18 cellular contexts compared by ENCODE assay signal in the genomic region with DNA sequence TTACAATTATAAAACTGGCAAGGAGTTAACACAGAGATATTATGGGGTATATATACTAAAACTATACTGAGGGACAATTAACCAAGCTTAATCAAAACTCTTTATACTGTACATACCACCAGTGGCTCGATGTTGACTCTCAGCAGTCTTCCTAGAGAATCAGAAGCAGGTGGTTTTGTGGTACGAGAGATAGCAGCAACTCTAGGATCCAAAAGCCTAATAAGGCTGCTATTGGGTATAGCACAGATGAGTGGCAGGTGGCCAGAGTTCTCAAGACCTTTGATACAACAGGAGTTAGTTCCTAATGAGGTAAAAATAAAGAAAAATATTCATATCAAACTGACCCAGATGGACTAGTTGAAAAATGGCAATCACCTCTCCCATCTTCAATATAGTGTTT. TPM values are rescaled to one million over a fixed set of nuclear protein-coding genes. Genes with fewer than 3 reads are reported as not detected.
DNase-seq lines count a peak whose midpoint lies in the region; ATAC-seq and TF ChIP-seq lines count a peak whose summit lies in the region.
"Had no signal": no experiment of that assay in that cellular context is flagged by ENCODE, and none has a peak within 500 bp of the region (broad histone marks: within the 10 kb centered on the region; RNA-seq: fewer than 3 reads in every experiment).

No MANE protein-coding gene starts in this region.

- peak overlapping the region; percentile 88 for H3K27ac ChIP-seq in VCaP
- H3K27ac ChIP-seq: C4-2B, GM23248, HL-60 had no signal

- TF ChIP-seq CTCF in VCaP (conservative IDR thresholded peaks at IDR 0.05): no peak

- H3K36me3 Mint-ChIP-seq in natural killer cell treated with Interleukin-12 subunit alpha and Interleukin-12 subunit beta and Interleukin-15 and Interleukin-18, amount 100 ng/mL, for 72 hours: no peaks in the 10 kb centered on the region

- H3K4me1 Mint-ChIP-seq in natural killer cell treated with Interleukin-12 subunit alpha and Interleukin-12 subunit beta and Interleukin-15 and Interleukin-18, amount 100 ng/mL, for 72 hours (ENCODE audit: low read depth in 2 of 2): no peaks in the 10 kb centered on the region

- no peak overlapping the region for H3K4me3 Mint-ChIP-seq in natural killer cell treated with Interleukin-12 subunit alpha and Interleukin-12 subunit beta and Interleukin-15 and Interleukin-18, amount 100 ng/mL, for 72 hours
- H3K4me3 Mint-ChIP-seq: CD4-positive, alpha-beta T cell had no signal

- H3K27ac Mint-ChIP-seq in natural killer cell treated with Interleukin-12 subunit alpha and Interleukin-12 subunit beta and Interleukin-15 and Interleukin-18, amount 100 ng/mL, for 72 hours: no peak overlapping the region
- H3K27ac Mint-ChIP-seq: CD4-positive, alpha-beta T cell had no signal

- peak; percentile 16 for DNase-seq in NCI-H2227 treated with DMSO at 0.1 percent for 48 hours (lab: John Stamatoyannopoulos, UW)
- no peak for DNase-seq in NCI-H2227 (lab: John Stamatoyannopoulos, UW; ENCODE audit: unreplicated experiment)
- no peak for DNase-seq in C1 segment of cervical spinal cord (lab: John Stamatoyannopoulos, UW)
- DNase-seq in ecto neural progenitor cell (ENCODE audit: low spot score): no peak
- DNase-seq in natural killer cell treated with Interleukin-12 subunit alpha and Interleukin-12 subunit beta and Interleukin-15 and Interleukin-18, amount 100 ng/mL, for 72 hours (ENCODE audit: low spot score): no peak
- DNase-seq: 8988T; ACHN; BE2C; Caco-2; CD4-positive, alpha-beta T cell; DMS153; DMS79; GF-D8; GM23248 had no signal

- no peaks in the 10 kb centered on the region for H3K27me3 Mint-ChIP-seq in natural killer cell treated with Interleukin-12 subunit alpha and Interleukin-12 subunit beta and Interleukin-15 and Interleukin-18, amount 100 ng/mL, for 72 hours
- H3K27me3 Mint-ChIP-seq: CD4-positive, alpha-beta T cell had no signal

- peak; percentile 48 for ATAC-seq in GM18868 (IDR thresholded peaks at IDR 0.05; ENCODE audit: unreplicated experiment)
- ATAC-seq in natural killer cell treated with Interleukin-12 subunit alpha and Interleukin-12 subunit beta and Interleukin-15 and Interleukin-18, amount 100 ng/mL, for 72 hours: no peak

- H3K9me3 Mint-ChIP-seq in natural killer cell treated with Interleukin-12 subunit alpha and Interleukin-12 subunit beta and Interleukin-15 and Interleukin-18, amount 100 ng/mL, for 72 hours: peaks cover 6% of the 10 kb centered on the region
- H3K9me3 Mint-ChIP-seq: CD4-positive, alpha-beta T cell had no signal

RNA-seq across cellular contexts. Expression of gene COL5A2, which starts 45.5 kb away (rescaled TPM):
- under 1 TPM; 0.14 to 0.53 TPM for total RNA-seq in natural killer cell treated with Interleukin-12 subunit alpha and Interleukin-12 subunit beta and Interleukin-15 and Interleukin-18, amount 100 ng/mL, for 72 hours
